In genomic region chr3:120202363-120202762, GRCh38 we compare ENCODE assay signal across 17 cellular contexts.
"Had no signal": no experiment of that assay in that cellular context is flagged by ENCODE, and none has a peak within 500 bp of the region (broad histone marks: within the 10 kb centered on the region; RNA-seq: fewer than 3 reads in every experiment).

No MANE protein-coding gene starts in this region.

- H3K9me3 ChIP-seq: heart left ventricle, pancreas, right lobe of liver had no signal

- ATAC-seq: foreskin keratinocyte; natural killer cell; stimulated activated memory B cell treated with anti-CD40 and anti-IgM and Interleukin-4, amounts not matched to agents 10 μg/mL and 1 μg/mL and 100 μg/mL, for 72 hours; stimulated activated naive CD8-positive, alpha-beta T cell treated with anti-CD3 and anti-CD28 coated beads, Interleukin-15, amount 100 ng/mL, for 72 hours had no signal

- H3K27ac ChIP-seq: foreskin keratinocyte, neural progenitor cell, pancreas had no signal

- H3K4me3 ChIP-seq: coronary artery, heart left ventricle, neural progenitor cell, pancreas, right lobe of liver had no signal

- H3K27me3 ChIP-seq: foreskin keratinocyte, heart left ventricle, neural progenitor cell, pancreas, right lobe of liver had no signal

- DNase-seq: effector CD4-positive, alpha-beta T cell; endodermal cell; erythroblast; left colon; natural killer cell; occipital lobe; pancreas; stimulated activated CD4-positive, alpha-beta T cell treated with anti-CD3 and anti-CD28 coated beads, Interleukin-15, amount 100 ng/mL, for 24 hours; stimulated activated CD4-positive, alpha-beta T cell treated with anti-CD3 and anti-CD28 coated beads, Interleukin-1b, Interleukin-23, amount 100 ng/mL, for 48 hours; stimulated activated CD4-positive, alpha-beta T cell treated with anti-CD3 and anti-CD28 coated beads, Interleukin-4, amount 100 ng/mL, for 24 hours; stimulated activated naive CD8-positive, alpha-beta T cell treated with anti-CD3 and anti-CD28 coated beads, Interleukin-15, amount 100 ng/mL, for 72 hours had no signal

- H3K36me3 ChIP-seq: heart left ventricle, neural progenitor cell, pancreas, right lobe of liver had no signal
